ENCODE assay signal across 9 cellular contexts in genomic region chr3:52495096-52495495, GRCh38. TPM values are rescaled to one million over a fixed set of nuclear protein-coding genes. Genes with fewer than 3 reads are reported as not detected.
DNase-seq lines count a peak whose midpoint lies in the region; ATAC-seq and TF ChIP-seq lines count a peak whose summit lies in the region.
"Had no signal": no experiment of that assay in that cellular context is flagged by ENCODE, and none has a peak within 500 bp of the region (broad histone marks: within the 10 kb centered on the region; RNA-seq: fewer than 3 reads in every experiment).

Gene STAB1, plus strand, starts transcription at chr3:52495338. Its CDS starts 76 bp downstream, at chr3:52495414.

- H3K18ac ChIP-seq in H9 (ENCODE audit: insufficient read length, low read depth, low read length): no peak within 1 kb of the TSS

- intact Hi-C loops in sciatic nerve (cut with DNase I): no loop called here

- no peak within 1 kb of the TSS for H3K23ac ChIP-seq in H9 (ENCODE audit: insufficient read length, low read depth, low read length)

- H3K79me1 ChIP-seq in H9 (ENCODE audit: insufficient read depth, low read depth, low read length, poor library complexity, severe bottlenecking): no peaks in the 10 kb centered on the region

- H3K27ac ChIP-seq in H9 (ENCODE audit: insufficient read length, low read depth, low read length): no peak within 1 kb of the TSS
- H3K27ac ChIP-seq in cingulate gyrus (ENCODE audit: low read depth, low read length): peak within 1 kb of the TSS; percentile 47
- H3K27ac ChIP-seq: C4-2B had no signal

- no peak within 1 kb of the TSS for H2BK20ac ChIP-seq in H9 (ENCODE audit: low read depth, low read length, poor library complexity, severe bottlenecking)

- no peaks in the 10 kb centered on the region for H3K27me3 ChIP-seq in H9 (ENCODE audit: insufficient read depth, low read length)

- H3K4me3 Mint-ChIP-seq in H9: no peak within 1 kb of the TSS; a peak in 1 of 5 replicates

- WGBS in H9 (ENCODE audit: extremely low coverage, insufficient read length, low lambda C conversion rate): no CpG with 5 or more reads among the region's 17 CpGs

- peaks cover 8 to 29% (median 28%) of the 10 kb centered on the region in 3 experiments for H3K36me3 Mint-ChIP-seq in H9 (ENCODE audit: insufficient read depth in 1 of 3, low read depth in 3 of 3)

- peak within 1 kb of the TSS; percentile 19 to 95 (median 49); a peak in 2 of 7 replicates for H3K27ac Mint-ChIP-seq in H9

- H3K9ac ChIP-seq in H9 (ENCODE audit: extremely low read depth, insufficient read length, low read length): no peak within 1 kb of the TSS

- no peak within 1 kb of the TSS for H3K4ac ChIP-seq in H9 (ENCODE audit: low read depth, low read length)

- H4K91ac ChIP-seq in H9 (ENCODE audit: insufficient read length, low read depth, low read length): no peak within 1 kb of the TSS

- H3K27me3 Mint-ChIP-seq in H9 (ENCODE audit: low read depth): no peaks in the 10 kb centered on the region

- no peak for DNase-seq in H9
- peak; percentile 39 for DNase-seq in left kidney (ENCODE audit: low read depth, low spot score)
- DNase-seq in sciatic nerve (ENCODE audit: low spot score): peak; percentile 74
- DNase-seq in NCI-H128 (lab: John Stamatoyannopoulos, UW; ENCODE audit: unreplicated experiment): no peak
- DNase-seq in LoVo (ENCODE audit: low spot score): no peak
- DNase-seq in NCI-H526 treated with DMSO at 0.1 percent for 48 hours (lab: John Stamatoyannopoulos, UW): no peak

- peak; percentile 40 for ATAC-seq in sciatic nerve
- ATAC-seq in activated CD4-positive, CD25-positive, alpha-beta regulatory T cell treated with anti-CD3 and anti-CD28 coated beads, Interleukin-2, amount 50 U/mL, for 24 hours: no peak

- H2BK12ac ChIP-seq in H9 (ENCODE audit: insufficient read length, low read depth, low read length): no peak within 1 kb of the TSS

- H3K56ac ChIP-seq in H9 (ENCODE audit: insufficient read length, low read depth, low read length): no peak within 1 kb of the TSS

- H2BK15ac ChIP-seq in H9 (ENCODE audit: low read depth, low read length): no peak within 1 kb of the TSS

- peaks cover 8 to 16% of the 10 kb centered on the region in 2 experiments for H3K4me1 Mint-ChIP-seq in H9

- H3K79me2 ChIP-seq in H9 (ENCODE audit: insufficient read depth, low read length): no peaks in the 10 kb centered on the region

- no peak within 1 kb of the TSS for H3T11ph ChIP-seq in H9 (ENCODE audit: low read length)

- H3K4me1 ChIP-seq in H9 (ENCODE audit: insufficient read depth, low read length): no peaks in the 10 kb centered on the region

- TF ChIP-seq CTCF in H9 (conservative IDR thresholded peaks at IDR 0.05): no peak

- H2AK5ac ChIP-seq in H9 (ENCODE audit: insufficient read length, low read length): no peak within 1 kb of the TSS

- no peaks in the 10 kb centered on the region for H3K9me3 Mint-ChIP-seq in H9

- H4K20me1 ChIP-seq in H9 (ENCODE audit: control insufficient read depth, insufficient read depth, insufficient read length): no peaks in the 10 kb centered on the region

- no peaks in the 10 kb centered on the region for H3K9me3 ChIP-seq in H9 (ENCODE audit: control insufficient read depth, low read depth, low read length)

- no peak within 1 kb of the TSS; the same call in 1 of the 2 replicates for H3K14ac ChIP-seq in H9 (ENCODE audit: insufficient read depth, low read length)

- H2BK5ac ChIP-seq in H9 (ENCODE audit: insufficient read length, low read length): no peak within 1 kb of the TSS

- no peak within 1 kb of the TSS for H2AFZ ChIP-seq in H9 (ENCODE audit: low read length)

- H4K8ac ChIP-seq in H9 (replicated peaks; ENCODE audit: insufficient read length, low read depth, low read length): no peak within 1 kb of the TSS

- H3K23me2 ChIP-seq in H9 (ENCODE audit: insufficient read length, low read depth, low read length, poor library complexity, severe bottlenecking): no peaks in the 10 kb centered on the region

- no peak within 1 kb of the TSS for H4K5ac ChIP-seq in H9 (ENCODE audit: insufficient read length, low read depth, low read length)

- H2BK120ac ChIP-seq in H9 (ENCODE audit: low read depth, low read length, poor library complexity, severe bottlenecking): no peak within 1 kb of the TSS

- H3K4me2 ChIP-seq in H9 (ENCODE audit: insufficient read depth, insufficient read length, low read length): no peak within 1 kb of the TSS

RNA-seq across cellular contexts. Expression of gene STAB1, which starts in this region (rescaled TPM):
- total RNA-seq in H9 (2021): 0.90 and 1.5 TPM in 2 replicates
- total RNA-seq in sciatic nerve: 256 TPM

Comparison
In these comparisons a context has a peak if more than half of its experiments do, and no peak if none do; other contexts are left out.
1. RNA of gene STAB1 (total RNA-seq): 256 TPM in sciatic nerve (single experiment); 0.90 to 1.5 TPM in H9; every median in the first group is over 100 times any median in the second.
2. DNase-seq: peak in left kidney (single experiment) and sciatic nerve (single experiment); none in H9 (single experiment), NCI-H128 (single experiment), LoVo (single experiment) and NCI-H526 treated with DMSO at 0.1 percent for 48 hours (single experiment).